In genomic region chr10:68601490-68602265, GRCh38 we compare ENCODE assay signal across 8 cellular contexts. TPM values are rescaled to one million over a fixed set of nuclear protein-coding genes. Genes with fewer than 3 reads are reported as not detected.
DNase-seq lines count a peak whose midpoint lies in the region; ATAC-seq and TF ChIP-seq lines count a peak whose summit lies in the region.

No MANE protein-coding gene starts in this region.

- no peaks in the 10 kb centered on the region for H3K9me2 ChIP-seq in Loucy (replicated peaks; ENCODE audit: low read depth, low read length)

- H3K4me2 ChIP-seq in Loucy (ENCODE audit: low read depth, low read length, poor library complexity, severe bottlenecking) = peak overlapping the region; percentile 99

- peaks cover 2% of the 10 kb centered on the region for H4K20me1 ChIP-seq in Loucy (ENCODE audit: insufficient read depth, low read length, poor library complexity, severe bottlenecking)

- no peak for TF ChIP-seq CTCF in Loucy (conservative IDR thresholded peaks at IDR 0.05; ENCODE audit: low read length)
- TF ChIP-seq CTCF in brain microvascular endothelial cell (IDR thresholded peaks at IDR 0.05; ENCODE audit: low read depth, low read length, missing control alignments) = no peak
- TF ChIP-seq CTCF in progenitor cell of endocrine pancreas (IDR thresholded peaks at IDR 0.05; ENCODE audit: unreplicated experiment) = no peak
- TF ChIP-seq CTCF in GM10248 (IDR thresholded peaks at IDR 0.05; ENCODE audit: control extremely low read depth, extremely low read depth, low read depth, missing control alignments) = no peak

- no peaks in the 10 kb centered on the region for H3K36me3 ChIP-seq in Loucy (ENCODE audit: insufficient read depth, low read length)
- no peaks in the 10 kb centered on the region for H3K36me3 ChIP-seq in brain microvascular endothelial cell (replicated peaks)
- no peaks in the 10 kb centered on the region for H3K36me3 ChIP-seq in aorta (ENCODE audit: control insufficient read depth in 1 of 2, insufficient read depth in 2 of 2, low read length in 1 of 2)

- H3K36me3 Mint-ChIP-seq in activated CD4-positive, alpha-beta T cell treated with anti-CD3 and anti-CD28 coated beads, Interleukin-2, amount 10 ng/mL, durations not matched to agents 7 days and 5 days (ENCODE audit: low read depth) = peaks cover 20% of the 10 kb centered on the region
- peaks cover 5% of the 10 kb centered on the region for H3K36me3 Mint-ChIP-seq in progenitor cell of endocrine pancreas (ENCODE audit: insufficient read depth)

- in situ Hi-C loops in brain microvascular endothelial cell (cut with HindIII; ENCODE audit: low pct_ligation_motif_present, low sequenced_read_pairs) = no loop called here

- intact Hi-C loops in aorta (cut with DNase I) = no loop called here

- H3K9ac ChIP-seq in Loucy (ENCODE audit: low read depth, low read length, poor library complexity, severe bottlenecking) = peak overlapping the region; percentile 93

- H3K27me3 Mint-ChIP-seq in activated CD4-positive, alpha-beta T cell treated with anti-CD3 and anti-CD28 coated beads, Interleukin-2, amount 10 ng/mL, durations not matched to agents 7 days and 5 days = no peaks in the 10 kb centered on the region
- no peaks in the 10 kb centered on the region for H3K27me3 Mint-ChIP-seq in progenitor cell of endocrine pancreas

- peak overlapping the region; percentile 86 for H3K27ac Mint-ChIP-seq in activated CD4-positive, alpha-beta T cell treated with anti-CD3 and anti-CD28 coated beads, Interleukin-2, amount 10 ng/mL, durations not matched to agents 7 days and 5 days
- H3K27ac Mint-ChIP-seq in progenitor cell of endocrine pancreas = peak overlapping the region; percentile 94

- WGBS in aorta, 2 donors = 29 to 38% methylated on average over 2 of the region's 2 CpGs

- H3K27ac ChIP-seq in brain microvascular endothelial cell (no peak overlapping the region), aorta (ENCODE audit: low read depth in 1 of 2, low read length in 2 of 2) (no peak overlapping the region)

- peaks cover 3% of the 10 kb centered on the region for H3K9me3 Mint-ChIP-seq in activated CD4-positive, alpha-beta T cell treated with anti-CD3 and anti-CD28 coated beads, Interleukin-2, amount 10 ng/mL, durations not matched to agents 7 days and 5 days
- H3K9me3 Mint-ChIP-seq in progenitor cell of endocrine pancreas (ENCODE audit: low read depth) = no peaks in the 10 kb centered on the region

- H3K4me3 Mint-ChIP-seq in activated CD4-positive, alpha-beta T cell treated with anti-CD3 and anti-CD28 coated beads, Interleukin-2, amount 10 ng/mL, durations not matched to agents 7 days and 5 days = peak overlapping the region; percentile 68
- peak overlapping the region; percentile 77 for H3K4me3 Mint-ChIP-seq in progenitor cell of endocrine pancreas (ENCODE audit: low read depth)

- ATAC-seq in aorta (ENCODE audit: low FRiP score) = no peak

- peaks cover 50% of the 10 kb centered on the region for H3K79me2 ChIP-seq in Loucy (ENCODE audit: insufficient read depth, low read length)

- H3K9me3 ChIP-seq in Loucy (ENCODE audit: insufficient read depth, low read depth, low read length) (no peaks in the 10 kb centered on the region), aorta (ENCODE audit: control insufficient read depth, low read length) (no peaks in the 10 kb centered on the region)

- CTCF ChIA-PET in activated CD4-positive, alpha-beta T cell treated with anti-CD3 and anti-CD28 coated beads, Interleukin-2, amount 10 ng/mL, durations not matched to agents 7 days and 5 days (lab: Charles Lee) = interaction anchor here (1.6 kb wide), 1 partner anchor 13 kb away, joined by 3 read pairs; no protein-coding TSS in a partner anchor
- CTCF ChIA-PET in GM10248 (lab: Yijun Ruan, JAX) = interaction anchor here (2.1 kb wide), 1 partner anchor 51 kb away, joined by 9 read pairs; no protein-coding TSS in a partner anchor

- POLR2A ChIA-PET in activated CD4-positive, alpha-beta T cell treated with anti-CD3 and anti-CD28 coated beads, Interleukin-2, amount 10 ng/mL, durations not matched to agents 7 days and 5 days (lab: Charles Lee) = no interaction called here
- POLR2A ChIA-PET in GM10248 (lab: Yijun Ruan, JAX) = no interaction called here

- H3K4me1 Mint-ChIP-seq in activated CD4-positive, alpha-beta T cell treated with anti-CD3 and anti-CD28 coated beads, Interleukin-2, amount 10 ng/mL, durations not matched to agents 7 days and 5 days = peaks cover 33% of the 10 kb centered on the region
- peaks cover 50% of the 10 kb centered on the region for H3K4me1 Mint-ChIP-seq in progenitor cell of endocrine pancreas (ENCODE audit: low read depth)

- H3F3A ChIP-seq in Loucy (ENCODE audit: low read depth) = no peaks in the 10 kb centered on the region

- DNase-seq in activated CD4-positive, alpha-beta T cell treated with anti-CD3 and anti-CD28 coated beads, Interleukin-2, amount 10 ng/mL, durations not matched to agents 7 days and 5 days = no peak
- no peak for DNase-seq in activated CD4-positive, alpha-beta T cell treated with anti-CD3 and anti-CD28 coated beads for 1 hour
- DNase-seq in brain microvascular endothelial cell (no peak), progenitor cell of endocrine pancreas (ENCODE audit: low spot score, unreplicated experiment) (no peak), GM10248 (ENCODE audit: extremely low spot score) (no peak), NCI-H524 (lab: John Stamatoyannopoulos, UW) (no peak), aorta (no peak)

- H3K4me3 ChIP-seq in Loucy (ENCODE audit: low read length, poor library complexity, severe bottlenecking) (peak overlapping the region; percentile 82), brain microvascular endothelial cell (ENCODE audit: low read depth, low read length) (peak overlapping the region; percentile 56), aorta (ENCODE audit: low read length in 2 of 2) (no peak overlapping the region)

- no peak overlapping the region for H2AFZ ChIP-seq in Loucy (ENCODE audit: low read length)

- H3K27me3 ChIP-seq in Loucy (ENCODE audit: insufficient read depth, low read length, poor library complexity, severe bottlenecking) (no peaks in the 10 kb centered on the region), brain microvascular endothelial cell (replicated peaks) (no peaks in the 10 kb centered on the region), aorta (ENCODE audit: control insufficient read depth in 1 of 2, insufficient read depth in 2 of 2, low read length in 1 of 2) (no peaks in the 10 kb centered on the region)

- peaks cover 51% of the 10 kb centered on the region for H3K4me1 ChIP-seq in Loucy (ENCODE audit: insufficient read depth, low read length, poor library complexity, severe bottlenecking)
- peaks cover 0 to under 1% of the 10 kb centered on the region in 2 donors for H3K4me1 ChIP-seq in aorta (ENCODE audit: control insufficient read depth in 1 of 2, insufficient read depth in 2 of 2, low read length in 2 of 2)

RNA-seq across cellular contexts. Expression of gene TET1, which starts 41.5 kb away (rescaled TPM):
- 1 to 10 TPM; 3.0 to 3.7 TPM for total RNA-seq in activated CD4-positive, alpha-beta T cell treated with anti-CD3 and anti-CD28 coated beads, Interleukin-2, amount 10 ng/mL, durations not matched to agents 7 days and 5 days
- total RNA-seq in progenitor cell of endocrine pancreas (36.2 and 37.3 TPM in 2 replicates), aorta (1 to 10 TPM; 2.2 to 3.6 TPM)
- under 1 TPM; 0.18 to 0.25 TPM for polyA plus RNA-seq in aorta

Comparison
In these comparisons a context has a peak if more than half of its experiments do, and no peak if none do; other contexts are left out.
1. H3K4me3 ChIP-seq: peak in Loucy (single experiment) and brain microvascular endothelial cell (single experiment); none in aorta (0 of 2).